In the genomic region with DNA sequence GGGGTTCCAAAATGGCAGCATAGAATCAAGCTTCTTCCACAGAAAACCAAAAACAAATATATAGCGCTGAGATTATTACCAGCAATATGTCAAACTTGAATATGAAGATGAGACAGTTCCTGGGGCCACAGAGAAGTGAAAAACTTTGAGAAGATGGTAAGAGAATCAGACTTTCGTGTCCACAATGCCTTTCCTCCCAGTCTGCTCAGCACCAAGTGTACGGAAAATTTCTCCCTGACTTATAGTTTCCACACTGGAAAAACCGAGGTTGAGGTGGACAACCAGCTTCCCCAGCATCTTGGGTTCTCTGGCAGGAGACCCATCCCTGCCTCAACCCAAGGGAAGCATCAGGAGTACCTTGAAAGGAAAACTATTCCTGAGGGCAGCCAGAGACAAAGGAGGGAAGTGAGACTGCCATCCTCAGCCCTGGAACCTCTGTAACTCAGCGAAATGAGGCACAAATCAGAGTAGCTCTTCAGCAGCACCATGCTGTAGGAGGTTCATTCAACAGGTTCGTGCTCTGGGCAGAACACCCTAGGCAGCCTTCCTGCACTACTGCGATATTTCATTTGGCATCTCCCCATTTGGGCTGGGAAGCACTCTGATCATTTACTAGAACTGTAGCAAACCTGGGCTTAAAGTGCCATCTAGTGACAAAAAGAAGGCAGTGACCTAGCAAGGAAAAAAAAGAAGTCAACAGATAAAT, we compare ENCODE assay signal across 8 cellular contexts. TPM values are rescaled to one million over a fixed set of nuclear protein-coding genes. Genes with fewer than 3 reads are reported as not detected.
DNase-seq lines count a peak whose midpoint lies in the region; ATAC-seq and TF ChIP-seq lines count a peak whose summit lies in the region.

No MANE protein-coding gene starts in this region.

- peak overlapping the region; percentile 19 for H3K9ac ChIP-seq in adipocyte (ENCODE audit: low read length)

- no peaks in the 10 kb centered on the region for H3K36me3 ChIP-seq in adipocyte (ENCODE audit: control insufficient read depth, insufficient read depth, low read length, severe bottlenecking)

- H3K4me1 ChIP-seq in adipocyte (ENCODE audit: control insufficient read depth, insufficient read depth, low read length): peaks cover 4% of the 10 kb centered on the region

- H3K4me3 ChIP-seq in AG10803 (ENCODE audit: low read length): no peak overlapping the region
- peak overlapping the region; percentile 39 for H3K4me3 ChIP-seq in adipocyte (ENCODE audit: low read length)

- peak; percentile 74 for ATAC-seq in HG03520 (IDR thresholded peaks at IDR 0.05; ENCODE audit: unreplicated experiment)
- peak; percentile 88 for ATAC-seq in left ventricle myocardium superior
- peak; percentile 84 for ATAC-seq in sciatic nerve

- TF ChIP-seq CTCF in AG10803 (conservative IDR thresholded peaks at IDR 0.05; ENCODE audit: low read length) (peak; percentile 84), GM12874 (IDR thresholded peaks at IDR 0.05; ENCODE audit: insufficient read depth, low read depth, low read length) (peak; percentile 57)

- intact Hi-C loops in left ventricle myocardium superior (cut with micrococcal nuclease) (no loop called here), sciatic nerve (cut with DNase I) (no loop called here)

- DNase-seq in AG10803 (ENCODE audit: low read depth): peak; percentile 77
- DNase-seq in NCI-H526 treated with DMSO at 0.1 percent for 48 hours (lab: John Stamatoyannopoulos, UW): peak; percentile 51
- peak; percentile 88 for DNase-seq in adipocyte (ENCODE audit: low read depth)
- no peak for DNase-seq in left ventricle myocardium superior
- no peak for DNase-seq in sciatic nerve (ENCODE audit: low spot score)
- no peak for DNase-seq in cortex of kidney (lab: John Stamatoyannopoulos, UW)

- no peaks in the 10 kb centered on the region for H3K9me3 ChIP-seq in adipocyte (ENCODE audit: control insufficient read depth, low read length)

- H3K27me3 ChIP-seq in adipocyte (replicated peaks; ENCODE audit: control insufficient read depth, insufficient read depth, low read length): no peaks in the 10 kb centered on the region

RNA-seq across cellular contexts. Expression of a gene that starts 52.4 kb away (rescaled TPM):
- total RNA-seq in left ventricle myocardium superior (30.2 TPM), sciatic nerve (50.8 TPM)

Comparison
In these comparisons a context has a peak if more than half of its experiments do, and no peak if none do; other contexts are left out.
1. DNase-seq: peak in AG10803 (single experiment), NCI-H526 treated with DMSO at 0.1 percent for 48 hours (single experiment) and adipocyte (single experiment); none in left ventricle myocardium superior (single experiment), sciatic nerve (single experiment) and cortex of kidney (single experiment).
2. Peak in every context shown above with its lines, with median percentiles within 50 percentile points of each other: ATAC-seq.